In genomic region chr10:8298871-8299570, GRCh38 we compare ENCODE assay signal across 1 cellular context.
A peak's percentile ranks its signal among the peaks of the same experiment; 100 is the strongest.
TF ChIP-seq lines count a peak whose summit lies in the region.

No MANE protein-coding gene starts in this region.

TF ChIP-seq in HEK293, 187 proteins besides CTCF, POLR2A, EP300 and RAD21 (continued from another document and continues in another):
- TF ChIP-seq PRDM2 (tag by site-specific recombination; IDR thresholded peaks at IDR 0.05; ENCODE audit: borderline replicate concordance) (no peak), ZNF830 (tag by site-specific recombination; IDR thresholded peaks at IDR 0.05; ENCODE audit: low read depth) (no peak), ZBTB17 (tag by site-specific recombination; IDR thresholded peaks at IDR 0.05) (no peak), ZNF366 (tag by site-specific recombination; conservative IDR thresholded peaks at IDR 0.05) (no peak), ZNF114 (tag by site-specific recombination; IDR thresholded peaks at IDR 0.05) (no peak), ZNF157 (tag by site-specific recombination; IDR thresholded peaks at IDR 0.05) (no peak), OSR2 (tag by site-specific recombination; IDR thresholded peaks at IDR 0.05) (peak; percentile 75; the same call in 1 of the 2 replicates), ZBTB6 (tag by site-specific recombination; IDR thresholded peaks at IDR 0.05) (no peak), ZSCAN5A (tag by site-specific recombination; IDR thresholded peaks at IDR 0.05) (no peak), ZNF211 (tag by site-specific recombination; IDR thresholded peaks at IDR 0.05; ENCODE audit: low read depth) (no peak), ZNF629 (tag by site-specific recombination; IDR thresholded peaks at IDR 0.05) (no peak), SCRT2 (tag by site-specific recombination; IDR thresholded peaks at IDR 0.05) (no peak), ZNF239 (tag by site-specific recombination; IDR thresholded peaks at IDR 0.05) (no peak), ZNF416 (tag by site-specific recombination; IDR thresholded peaks at IDR 0.05) (no peak), KLF10 (tag by site-specific recombination; IDR thresholded peaks at IDR 0.05) (no peak), ZNF16 (tag by site-specific recombination; IDR thresholded peaks at IDR 0.05; ENCODE audit: low read depth) (no peak), ZFP69B (tag by site-specific recombination; IDR thresholded peaks at IDR 0.05) (no peak), ZNF394 (tag by site-specific recombination; IDR thresholded peaks at IDR 0.05; ENCODE audit: borderline replicate concordance) (no peak), ZSCAN30 (tag by site-specific recombination; IDR thresholded peaks at IDR 0.05) (no peak), REST (tag by site-specific recombination; IDR thresholded peaks at IDR 0.05) (no peak), ZNF174 (tag by site-specific recombination; IDR thresholded peaks at IDR 0.05) (no peak), ZNF654 (tag by site-specific recombination; IDR thresholded peaks at IDR 0.05; ENCODE audit: low read depth) (no peak), ZBTB1 (tag by site-specific recombination; IDR thresholded peaks at IDR 0.05) (no peak), ZNF658 (tag by site-specific recombination; IDR thresholded peaks at IDR 0.05) (no peak), GFI1B (tag by site-specific recombination; IDR thresholded peaks at IDR 0.05) (no peak), ZSCAN16 (tag by site-specific recombination; IDR thresholded peaks at IDR 0.05) (0 out of 2 replicates have a peak, but pooled peaks have one; percentile 26), ZNF155 (tag by site-specific recombination; IDR thresholded peaks at IDR 0.05) (no peak), BCL6B (tag by site-specific recombination; IDR thresholded peaks at IDR 0.05) (no peak), ZBTB10 (tag by site-specific recombination; IDR thresholded peaks at IDR 0.05) (no peak), ZNF223 (tag by site-specific recombination; IDR thresholded peaks at IDR 0.05) (no peak), ZNF747 (tag by site-specific recombination; IDR thresholded peaks at IDR 0.05) (no peak), ZNF146 (tag by site-specific recombination; IDR thresholded peaks at IDR 0.05) (no peak), ZNF558 (tag by site-specific recombination; IDR thresholded peaks at IDR 0.05) (no peak), ZNF596 (tag by site-specific recombination; IDR thresholded peaks at IDR 0.05) (peak; percentile 62; the same call in 1 of the 2 replicates), ZNF571 (tag by site-specific recombination; IDR thresholded peaks at IDR 0.05) (no peak), ZFP3 (tag by site-specific recombination; IDR thresholded peaks at IDR 0.05; ENCODE audit: low read depth) (no peak), ZFP37 (tag by site-specific recombination; IDR thresholded peaks at IDR 0.05) (no peak), ZXDB (tag by site-specific recombination; IDR thresholded peaks at IDR 0.05) (no peak), PRDM1 (tag by site-specific recombination; IDR thresholded peaks at IDR 0.05) (no peak), PRDM4 (tag by site-specific recombination; IDR thresholded peaks at IDR 0.05) (peak; percentile 27; the same call in 1 of the 2 replicates), PBX3 (CRISPR knock-in tag; IDR thresholded peaks at IDR 0.05) (no peak), ZNF548 (tag by site-specific recombination; IDR thresholded peaks at IDR 0.05) (no peak), ZNF19 (tag by site-specific recombination; IDR thresholded peaks at IDR 0.05; ENCODE audit: low read depth) (no peak), ZNF311 (tag by site-specific recombination; IDR thresholded peaks at IDR 0.05; ENCODE audit: borderline replicate concordance) (no peak), ZNF549 (tag by site-specific recombination; IDR thresholded peaks at IDR 0.05) (no peak), ZNF10 (tag by site-specific recombination; IDR thresholded peaks at IDR 0.05) (no peak), ZBTB48 (tag by site-specific recombination; IDR thresholded peaks at IDR 0.05) (no peak), SETDB1 (IDR thresholded peaks at IDR 0.05; ENCODE audit: insufficient read length, low read length) (no peak), ZBTB7A (tag by site-specific recombination; IDR thresholded peaks at IDR 0.05; ENCODE audit: low read depth) (no peak)
